ENCODE assay signal across 1 cellular context in genomic region chr4:22099896-22100295, GRCh38.
TF ChIP-seq lines count a peak whose summit lies in the region.

No MANE protein-coding gene starts in this region.

TF ChIP-seq in GM23338, 12 proteins besides CTCF, POLR2A, EP300 and RAD21:
- no peak for TF ChIP-seq ZNF462 (CRISPR knock-in tag; IDR thresholded peaks at IDR 0.05)
- TF ChIP-seq ETS1 (IDR thresholded peaks at IDR 0.05), result no peak
- TF ChIP-seq NANOG (IDR thresholded peaks at IDR 0.05; ENCODE audit: borderline replicate concordance), result no peak
- no peak for TF ChIP-seq STAT1 (IDR thresholded peaks at IDR 0.05; ENCODE audit: unreplicated experiment)
- TF ChIP-seq JUNB (IDR thresholded peaks at IDR 0.05; ENCODE audit: unreplicated experiment), result no peak
- no peak for TF ChIP-seq ZNF114 (CRISPR knock-in tag; IDR thresholded peaks at IDR 0.05)
- TF ChIP-seq EZH2 (IDR thresholded peaks at IDR 0.05; ENCODE audit: low read depth, unreplicated experiment), result no peak
- no peak for TF ChIP-seq EZH2phosphoT487 (IDR thresholded peaks at IDR 0.05; ENCODE audit: unreplicated experiment)
- TF ChIP-seq POLR2AphosphoS5 (IDR thresholded peaks at IDR 0.05; ENCODE audit: low read depth), result no peak
